ENCODE assay signal across 16 cellular contexts in genomic region chr1:29646161-29646775, GRCh38.
"Had no signal": no experiment of that assay in that cellular context is flagged by ENCODE, and none has a peak within 500 bp of the region (broad histone marks: within the 10 kb centered on the region; RNA-seq: fewer than 3 reads in every experiment).

No MANE protein-coding gene starts in this region.

- H3K36me3 ChIP-seq: breast epithelium, left lung, neural progenitor cell, pancreas, thyroid gland had no signal

- H3K36me3 Mint-ChIP-seq: activated naive CD8-positive, alpha-beta T cell treated with anti-CD3 and anti-CD28 coated beads, Interleukin-2, amount 10 ng/mL, durations not matched to agents 7 days and 5 days; neural progenitor cell; WTC11 had no signal

- H3K9me3 Mint-ChIP-seq: activated CD4-positive, alpha-beta T cell treated with anti-CD3 and anti-CD28 coated beads, Interleukin-2, amount 10 ng/mL, durations not matched to agents 24 days and 14 days; activated naive CD8-positive, alpha-beta T cell treated with anti-CD3 and anti-CD28 coated beads, Interleukin-2, amount 10 ng/mL, durations not matched to agents 7 days and 5 days; activated T-cell treated with anti-CD3 and anti-CD28 coated beads, Interleukin-2, amount 50 U/mL, for 72 hours; neural progenitor cell; T-helper 1 cell treated with Interleukin-12 subunit alpha and Interleukin-12 subunit beta and Interleukin-4 antibody, amounts not matched to agents 30 μg/mL and 1 μg/mL, for 36 hours had no signal

- H3K4me1 Mint-ChIP-seq: activated CD4-positive, alpha-beta T cell treated with anti-CD3 and anti-CD28 coated beads, Interleukin-2, amount 10 ng/mL, durations not matched to agents 24 days and 14 days; activated naive CD8-positive, alpha-beta T cell treated with anti-CD3 and anti-CD28 coated beads, Interleukin-2, amount 10 ng/mL, durations not matched to agents 7 days and 5 days; neural progenitor cell had no signal

- FAIRE-seq: endothelial cell of umbilical vein, pancreas had no signal

- H3K4me2 ChIP-seq: neural progenitor cell, SK-N-SH had no signal

- H3K4me3 Mint-ChIP-seq: activated CD4-positive, alpha-beta T cell treated with anti-CD3 and anti-CD28 coated beads, Interleukin-2, amount 10 ng/mL, durations not matched to agents 24 days and 14 days; activated naive CD8-positive, alpha-beta T cell treated with anti-CD3 and anti-CD28 coated beads, Interleukin-2, amount 10 ng/mL, durations not matched to agents 7 days and 5 days; activated T-cell treated with anti-CD3 and anti-CD28 coated beads, Interleukin-2, amount 50 U/mL, for 72 hours; neural progenitor cell; T-helper 1 cell treated with Interleukin-12 subunit alpha and Interleukin-12 subunit beta and Interleukin-4 antibody, amounts not matched to agents 30 μg/mL and 1 μg/mL, for 36 hours; WTC11 had no signal

- H3K9ac ChIP-seq: neural progenitor cell, SK-N-SH had no signal

- H3K9me3 ChIP-seq: breast epithelium, left lung, pancreas, SK-N-SH, thyroid gland had no signal

- H3K4me3 ChIP-seq: breast epithelium, left lung, neural progenitor cell, pancreas, skin epidermis, thyroid gland had no signal

- H3K27me3 ChIP-seq: neural progenitor cell, pancreas, thyroid gland had no signal

- ATAC-seq: activated T-cell treated with anti-CD3 and anti-CD28 coated beads, Interleukin-2, amount 50 U/mL, for 72 hours; left lung; pancreas had no signal

- H3K27ac Mint-ChIP-seq: activated CD4-positive, alpha-beta T cell treated with anti-CD3 and anti-CD28 coated beads, Interleukin-2, amount 10 ng/mL, durations not matched to agents 24 days and 14 days; activated naive CD8-positive, alpha-beta T cell treated with anti-CD3 and anti-CD28 coated beads, Interleukin-2, amount 10 ng/mL, durations not matched to agents 7 days and 5 days; activated T-cell treated with anti-CD3 and anti-CD28 coated beads, Interleukin-2, amount 50 U/mL, for 72 hours; T-helper 1 cell treated with Interleukin-12 subunit alpha and Interleukin-12 subunit beta and Interleukin-4 antibody, amounts not matched to agents 30 μg/mL and 1 μg/mL, for 36 hours had no signal

- H3K4me1 ChIP-seq: breast epithelium, left lung, pancreas, thyroid gland had no signal

- H3K27ac ChIP-seq: breast epithelium, left lung, neural progenitor cell, pancreas, skin epidermis, thyroid gland had no signal

- DNase-seq: activated CD4-positive, alpha-beta T cell treated with anti-CD3 and anti-CD28 coated beads, Interleukin-2, amount 10 ng/mL, durations not matched to agents 24 days and 14 days; activated naive CD8-positive, alpha-beta T cell treated with anti-CD3 and anti-CD28 coated beads, Interleukin-2, amount 10 ng/mL, durations not matched to agents 7 days and 5 days; activated T-cell treated with anti-CD3 and anti-CD28 coated beads, Interleukin-2, amount 50 U/mL, for 72 hours; foreskin melanocyte; left lung; pancreas; retina; SK-N-SH; stimulated activated CD4-positive, alpha-beta T cell treated with anti-CD3 and anti-CD28 coated beads, Interleukin-4, amount 100 ng/mL, for 4 hours; thyroid gland had no signal
